ENCODE assay signal across 16 cellular contexts in the genomic region with DNA sequence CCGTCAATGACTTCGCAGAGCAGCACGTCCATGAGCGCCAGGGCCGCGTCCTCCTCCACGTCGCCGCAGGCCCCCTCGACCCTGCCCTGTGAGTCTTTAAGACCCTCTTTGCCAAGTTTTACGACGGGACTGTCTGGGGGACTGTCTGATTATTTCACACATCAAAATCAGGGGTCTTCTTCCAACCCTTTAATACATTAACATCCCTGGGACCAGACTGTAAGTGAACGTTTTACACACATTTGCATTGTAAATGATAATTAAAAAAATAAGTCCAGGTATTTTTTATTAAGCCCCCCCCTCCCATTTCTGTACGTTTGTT. TPM values are rescaled to one million over a fixed set of nuclear protein-coding genes. Genes with fewer than 3 reads are reported as not detected.
DNase-seq lines count a peak whose midpoint lies in the region; ATAC-seq, FAIRE-seq and TF ChIP-seq lines count a peak whose summit lies in the region.
"Had no signal": no experiment of that assay in that cellular context is flagged by ENCODE, and none has a peak within 500 bp of the region (broad histone marks: within the 10 kb centered on the region; RNA-seq: fewer than 3 reads in every experiment).

No MANE protein-coding gene starts in this region.

- FAIRE-seq in HepG2 (lab: Jason Lieb, UNC): no peak
- FAIRE-seq: TTC549 had no signal

- peaks cover 9% of the 10 kb centered on the region for H3K9me3 ChIP-seq in HepG2 (ENCODE audit: low read length)
- no peaks in the 10 kb centered on the region for H3K9me3 ChIP-seq in right lobe of liver
- H3K9me3 ChIP-seq in iPS-18c (ENCODE audit: control insufficient read depth, insufficient read depth, low read length): peaks cover 2% of the 10 kb centered on the region
- H3K9me3 ChIP-seq in thymus (ENCODE audit: control insufficient read depth): peaks cover 5% of the 10 kb centered on the region
- H3K9me3 ChIP-seq in GM23248 (ENCODE audit: low read depth): no peaks in the 10 kb centered on the region

- H3K79me2 ChIP-seq in HepG2 (ENCODE audit: insufficient read depth, low read length): no peaks in the 10 kb centered on the region
- no peaks in the 10 kb centered on the region for H3K79me2 ChIP-seq in GM23248 (ENCODE audit: insufficient read depth)

- no TSS peak for BruUV-seq in HepG2 (replicated peaks; lab: Mats Ljungman, UMichigan)

- POLR2A ChIA-PET in HepG2 (lab: Yijun Ruan, JAX): no interaction called here

- TF ChIP-seq POLR2A in HepG2 (IDR thresholded peaks at IDR 0.05; ENCODE audit: insufficient read depth in 1 of 2, low read depth in 2 of 2, low read length in 2 of 2) (no peak), right lobe of liver (IDR thresholded peaks at IDR 0.05) (no peak)

- H4K20me1 ChIP-seq in HepG2 (ENCODE audit: insufficient read depth, low read length) (no peaks in the 10 kb centered on the region), GM23248 (ENCODE audit: insufficient read depth) (no peaks in the 10 kb centered on the region)

- H3K36me3 ChIP-seq in HepG2 (replicated peaks in 1 of 2; ENCODE audit: control insufficient read depth in 1 of 2, insufficient read depth in 2 of 2, low read length in 2 of 2) (no peaks in the 10 kb centered on the region), right lobe of liver (no peaks in the 10 kb centered on the region), thymus (ENCODE audit: control insufficient read depth, insufficient read depth) (no peaks in the 10 kb centered on the region), GM23248 (ENCODE audit: low read depth) (no peaks in the 10 kb centered on the region)

- H3K4me3 ChIP-seq in HepG2 (replicated peaks in 1 of 3; ENCODE audit: insufficient read depth in 1 of 3, low read depth in 2 of 3, low read length in 3 of 3): no peak overlapping the region
- no peak overlapping the region for H3K4me3 ChIP-seq in right lobe of liver
- peak overlapping the region; percentile 51 for H3K4me3 ChIP-seq in astrocyte of the cerebellum (ENCODE audit: low read depth, low read length)
- H3K4me3 ChIP-seq in iPS-18c (ENCODE audit: insufficient read depth, low read depth, low read length): peak overlapping the region; percentile 28
- H3K4me3 ChIP-seq in thymus (ENCODE audit: low read length): peak overlapping the region; percentile 37
- H3K4me3 ChIP-seq in GM23248: no peak overlapping the region

- TF ChIP-seq RAD21 in HepG2 (CRISPR knock-in tag; IDR thresholded peaks at IDR 0.05): no peak

- H2AFZ ChIP-seq in HepG2 (ENCODE audit: low read length): no peak overlapping the region
- H2AFZ ChIP-seq in GM23248: no peak overlapping the region

- no peaks in the 10 kb centered on the region for H3K9me2 ChIP-seq in GM23248 (ENCODE audit: insufficient read depth)

- in situ Hi-C loops in HepG2 (cut with HindIII; ENCODE audit: extremely low pct_ligation_motif_present, low pct_unique_long_range_greater_than_20kb) (no loop called here), astrocyte of the cerebellum (cut with HindIII; ENCODE audit: low sequenced_read_pairs) (no loop called here), GM23248 (cut with MboI) (loop anchor here (25.0 kb wide), 1 partner anchor 1244 kb away; no protein-coding TSS in a partner anchor)

- CTCF ChIA-PET in HepG2 (lab: Yijun Ruan, JAX; ENCODE audit: low intra/inter-chr PET ratio, low total read pairs): no interaction called here

- H3K4me2 ChIP-seq in HepG2 (ENCODE audit: low read depth, low read length) (no peak overlapping the region), GM23248 (ENCODE audit: unreplicated experiment) (no peak overlapping the region)

- no peak overlapping the region for H3K27ac ChIP-seq in HepG2 (ENCODE audit: extremely low read length, insufficient read depth, low read length)
- no peak overlapping the region for H3K27ac ChIP-seq in right lobe of liver
- H3K27ac ChIP-seq in thymus (ENCODE audit: low read depth): no peak overlapping the region
- no peak overlapping the region for H3K27ac ChIP-seq in GM23248

- ATAC-seq in HepG2 (no peak), right lobe of liver (no peak)

- TF ChIP-seq CTCF in HepG2 (CRISPR knock-in tag; IDR thresholded peaks at IDR 0.05) (no peak), right lobe of liver (IDR thresholded peaks at IDR 0.05) (no peak), astrocyte of the cerebellum (IDR thresholded peaks at IDR 0.05; ENCODE audit: low read depth, low read length, missing control alignments) (no peak)

- H3F3A ChIP-seq in GM23248 (ENCODE audit: insufficient read depth): 0 out of 2 replicates have a peak, but pooled peaks cover 4% of the 10 kb centered on the region

- H3K4me1 ChIP-seq in HepG2 (ENCODE audit: insufficient read depth, low read length) (no peaks in the 10 kb centered on the region), right lobe of liver (peaks cover 0 to 10% (median 0%) of the 10 kb centered on the region in 4 donors), thymus (ENCODE audit: control insufficient read depth, insufficient read depth, low read length) (no peaks in the 10 kb centered on the region), GM23248 (ENCODE audit: insufficient read depth) (no peaks in the 10 kb centered on the region)

- no peak for TF ChIP-seq EP300 in HepG2 (IDR thresholded peaks at IDR 0.05; ENCODE audit: low read depth in 2 of 2, low read length in 2 of 2)
- TF ChIP-seq EP300 in HepG2 (CRISPR knock-in tag; IDR thresholded peaks at IDR 0.05; ENCODE audit: borderline replicate concordance): no peak

- WGBS in HepG2 (ENCODE audit: low lambda C conversion rate): 51% methylated on average over 14 of the region's 14 CpGs
- WGBS in right lobe of liver (ENCODE audit: insufficient coverage, low coverage, low lambda C conversion rate, missing lambda C conversion rate): 7% methylated on average over 11 of the region's 14 CpGs
- 11% methylated on average over 14 of the region's 14 CpGs for WGBS in thymus
- WGBS in GM23248 (ENCODE audit: low coverage in 1 of 2, low lambda C conversion rate in 2 of 2, missing lambda C conversion rate in 2 of 2), 2 experiments: 17 to 19% methylated on average over 14 of the region's 14 CpGs

- H3K9ac ChIP-seq in HepG2 (ENCODE audit: insufficient read depth, low read depth, low read length): no peak overlapping the region
- no peak overlapping the region for H3K9ac ChIP-seq in GM23248

- peaks cover 0 to 17% of the 10 kb centered on the region in 2 experiments; a peak in 1 of 5 replicates for H3K27me3 ChIP-seq in HepG2 (ENCODE audit: control insufficient read depth in 1 of 2, insufficient read depth in 2 of 2, low read length in 2 of 2)
- peaks cover 17 to 52% of the 10 kb centered on the region in 2 donors for H3K27me3 ChIP-seq in right lobe of liver
- peaks cover 54% of the 10 kb centered on the region for H3K27me3 ChIP-seq in thymus (ENCODE audit: control insufficient read depth, insufficient read depth)
- H3K27me3 ChIP-seq in GM23248 (replicated peaks; ENCODE audit: insufficient read depth): peaks cover 85% of the 10 kb centered on the region

- DNase-seq in HepG2 (ENCODE audit: low spot score): no peak
- no peak for DNase-seq in right lobe of liver
- no peak for DNase-seq in astrocyte of the cerebellum (ENCODE audit: low read depth)
- DNase-seq in SIG-M5 treated with dmso at 0.1 percent for 504 hours (lab: John Stamatoyannopoulos, UW; ENCODE audit: unreplicated experiment): no peak
- DNase-seq in GM23248: no peak
- DNase-seq in mesenteric fat pad (ENCODE audit: low spot score): no peak
- DNase-seq: dermis blood vessel endothelial cell; NCI-H187 treated with DMSO at 0.1 percent for 48 hours; NCI-H748 treated with DMSO at 0.1 percent for 48 hours; Right ventricle myocardium superior; stimulated activated CD4-positive, alpha-beta T cell treated with anti-CD3 and anti-CD28 coated beads, Interleukin-4, amount 100 ng/mL, for 4 hours; stimulated activated naive CD4-positive, alpha-beta T cell had no signal

- intact Hi-C loops in HepG2 (cut with micrococcal nuclease; ENCODE audit: unreplicated experiment) (no loop called here), right lobe of liver (cut with DNase I) (no loop called here)

TF ChIP-seq in HepG2, 621 proteins besides CTCF, POLR2A, EP300 and RAD21:
- no peak for TF ChIP-seq ZIK1 (CRISPR knock-in tag; IDR thresholded peaks at IDR 0.05; ENCODE audit: borderline replicate concordance, low read depth)
- peak; percentile 1 for TF ChIP-seq AGO1 (IDR thresholded peaks at IDR 0.05; ENCODE audit: low read depth, low read length, poor library complexity, severe bottlenecking)

RNA-seq across cellular contexts. Expression of gene FOXG1, which starts 1.9 kb away (rescaled TPM):
- not detected in 2 replicates for total RNA-seq in HepG2 (2016; rRNA removed; fragmentation: Illumina TruSeq; extraction: Trizol)
- not detected in 2 replicates for total RNA-seq in HepG2 (2016; cell fraction: cytosol; rRNA removed; fragmentation: Illumina TruSeq; extraction: Trizol; ENCODE audit: low read depth)
- total RNA-seq in HepG2 (2016; cell fraction: insoluble cytoplasmic fraction; rRNA removed; fragmentation: Illumina TruSeq; extraction: Trizol): not detected in 2 replicates
- total RNA-seq in HepG2 (2016; cell fraction: membrane; rRNA removed; fragmentation: Illumina TruSeq; extraction: Trizol): not detected in 2 replicates
- not detected in 2 replicates for total RNA-seq in HepG2 (2016; cell fraction: nucleus; rRNA removed; fragmentation: Illumina TruSeq; extraction: Trizol)
- not detected in 2 replicates for polyA plus RNA-seq in HepG2 (2011; rRNA removed)
- polyA plus RNA-seq in HepG2 (2011; cell fraction: cytosol; rRNA removed): not detected in 2 replicates
- polyA plus RNA-seq in HepG2 (2011; cell fraction: nucleus; rRNA removed): not detected in 2 replicates
- polyA plus RNA-seq in HepG2 (2012): not detected in 2 replicates
- not detected in 2 replicates for polyA plus RNA-seq in HepG2 (2016; cell fraction: cytosol; fragmentation: Illumina TruSeq; extraction: Trizol; ENCODE audit: low read depth)
- not detected in 2 replicates for polyA plus RNA-seq in HepG2 (2016; cell fraction: insoluble cytoplasmic fraction; fragmentation: Illumina TruSeq; extraction: Trizol; ENCODE audit: low read depth)
- polyA plus RNA-seq in HepG2 (2016; cell fraction: membrane; fragmentation: Illumina TruSeq; extraction: Trizol; ENCODE audit: low read depth): not detected in 2 replicates
- polyA plus RNA-seq in HepG2 (2016; cell fraction: nucleus; fragmentation: Illumina TruSeq; extraction: Trizol; ENCODE audit: insufficient read depth, low read depth): not detected in 2 replicates
- not detected in 2 replicates for polyA minus RNA-seq in HepG2 (2011; rRNA and poly(A)+ RNA removed; ENCODE audit: low replicate concordance)
- not detected in 2 replicates for polyA minus RNA-seq in HepG2 (2011; cell fraction: cytosol; rRNA and poly(A)+ RNA removed)
- polyA minus RNA-seq in HepG2 (2011; cell fraction: nucleus; rRNA and poly(A)+ RNA removed): not detected in 2 replicates
- not detected for total RNA-seq in right lobe of liver
- 11.4 TPM for polyA plus RNA-seq in thymus
- total RNA-seq in GM23248 (2014; rRNA removed; shearing (Covaris generic)): not detected in 2 replicates
- polyA plus RNA-seq in GM23248 (2016; fragmentation: Nextera tagmentation; extraction: Ambion mirVana): 0.04 TPM in 1 of 2 replicates, not detected in the other
- total RNA-seq in mesenteric fat pad: not detected
- total RNA-seq: dermis blood vessel endothelial cell, Right ventricle myocardium superior had no signal
- polyA plus RNA-seq: CD14-positive monocyte had no signal

Comparison
In these comparisons a context has a peak if more than half of its experiments do, and no peak if none do; other contexts are left out.
1. H3K4me3 ChIP-seq: peak in astrocyte of the cerebellum (single experiment), iPS-18c (single experiment) and thymus (single experiment); none in HepG2 (0 of 3), right lobe of liver (0 of 3) and GM23248 (single experiment).